In genomic region chr12:89525824-89526770, GRCh38 we compare ENCODE assay signal across 1 cellular context.
TF ChIP-seq lines count a peak whose summit lies in the region.

TSS of gene POC1B (minus strand) at chr12:89526047. CDS start at chr12:89525895, 152 bp downstream.

TF ChIP-seq in K562, 482 proteins besides CTCF, POLR2A, EP300 and RAD21 (continued from another document and continues in another):
- TF ChIP-seq HDAC1 (IDR thresholded peaks at IDR 0.05): peak in 1 of 2 experiments; percentile 61; a peak in 2 of 4 replicates
- peak; percentile 61 for TF ChIP-seq TBP (optimal IDR thresholded peaks at IDR 0.05; ENCODE audit: low read depth, low read length)
- TF ChIP-seq MXD1 (CRISPR knock-in tag; IDR thresholded peaks at IDR 0.05; ENCODE audit: borderline replicate concordance, poor library complexity, severe bottlenecking): no peak
- TF ChIP-seq KLF13 (tag; IDR thresholded peaks at IDR 0.05; ENCODE audit: borderline replicate concordance, low read depth): 0 out of 2 replicates have a peak, but pooled peaks have one; percentile 50
- peak; percentile 14; the same call in 1 of the 2 replicates for TF ChIP-seq DPF2 (IDR thresholded peaks at IDR 0.05)
- TF ChIP-seq XRCC4 (IDR thresholded peaks at IDR 0.05; ENCODE audit: extremely low read depth, insufficient read depth, insufficient read length): no peak
- no peak for TF ChIP-seq RHOXF2B (CRISPR knock-in tag; conservative IDR thresholded peaks at IDR 0.05)
- TF ChIP-seq ARID3A (IDR thresholded peaks at IDR 0.05; ENCODE audit: borderline replicate concordance, low read depth, low read length): peak; percentile 20; the same call in 1 of the 2 replicates
- no peak for TF ChIP-seq HNRNPUL1 (IDR thresholded peaks at IDR 0.05; ENCODE audit: low read length)
- TF ChIP-seq KAT8 (IDR thresholded peaks at IDR 0.05; ENCODE audit: low read depth): no peak
- TF ChIP-seq ZEB2 (IDR thresholded peaks at IDR 0.05): peak; percentile 90
- no peak for TF ChIP-seq ZNF318 (IDR thresholded peaks at IDR 0.05; ENCODE audit: borderline replicate concordance in 1 of 2, low read depth in 1 of 2)
- peak; percentile 77 for TF ChIP-seq SP1 (CRISPR knock-in tag; IDR thresholded peaks at IDR 0.05)
- TF ChIP-seq E2F5 (CRISPR knock-in tag; IDR thresholded peaks at IDR 0.05): no peak; the same call in 1 of the 2 replicates
- no peak for TF ChIP-seq NCOR1 (IDR thresholded peaks at IDR 0.05)
- TF ChIP-seq NFE2 (IDR thresholded peaks at IDR 0.05; ENCODE audit: low read depth): no peak
- peak; percentile 80; the same call in 1 of the 2 replicates for TF ChIP-seq RNF2 (IDR thresholded peaks at IDR 0.05)
- no peak for TF ChIP-seq GABPB2 (CRISPR knock-in tag; conservative IDR thresholded peaks at IDR 0.05)
- TF ChIP-seq BACH1 (tag; IDR thresholded peaks at IDR 0.05): no peak
- no peak for TF ChIP-seq CLOCK (CRISPR knock-in tag; IDR thresholded peaks at IDR 0.05; ENCODE audit: borderline replicate concordance)
- no peak; the same call in 1 of the 2 replicates for TF ChIP-seq IRF1 (CRISPR knock-in tag; IDR thresholded peaks at IDR 0.05; ENCODE audit: borderline replicate concordance)
- TF ChIP-seq BRCA1 (IDR thresholded peaks at IDR 0.05): no peak
- TF ChIP-seq BRCA1 (CRISPR knock-in tag; IDR thresholded peaks at IDR 0.05): no peak
- no peak for TF ChIP-seq NFATC3 (IDR thresholded peaks at IDR 0.05)
- TF ChIP-seq LARP7 (IDR thresholded peaks at IDR 0.05): no peak
- no peak for TF ChIP-seq ZC3H11A (IDR thresholded peaks at IDR 0.05; ENCODE audit: low read depth, low read length)
- TF ChIP-seq ELF4 (CRISPR knock-in tag; IDR thresholded peaks at IDR 0.05): no peak
- no peak for TF ChIP-seq ZNF316 (IDR thresholded peaks at IDR 0.05)
- TF ChIP-seq CTBP1 (IDR thresholded peaks at IDR 0.05; ENCODE audit: borderline replicate concordance): peak; percentile 82; the same call in 1 of the 2 replicates
- no peak for TF ChIP-seq GTF2A2 (tag; IDR thresholded peaks at IDR 0.05)
- TF ChIP-seq RERE (CRISPR knock-in tag; IDR thresholded peaks at IDR 0.05; ENCODE audit: borderline replicate concordance): no peak
- 0 out of 2 replicates have a peak, but pooled peaks have one; percentile 62 for TF ChIP-seq ZNF232 (CRISPR knock-in tag; IDR thresholded peaks at IDR 0.05)
- no peak for TF ChIP-seq ZFP30 (CRISPR knock-in tag; IDR thresholded peaks at IDR 0.05; ENCODE audit: borderline replicate concordance)
- no peak for TF ChIP-seq THAP7 (CRISPR knock-in tag; IDR thresholded peaks at IDR 0.05)
- no peak for TF ChIP-seq PPARD (CRISPR knock-in tag; IDR thresholded peaks at IDR 0.05)
- TF ChIP-seq ZNF561 (CRISPR knock-in tag; conservative IDR thresholded peaks at IDR 0.05): no peak
- no peak for TF ChIP-seq MYNN (IDR thresholded peaks at IDR 0.05)
- TF ChIP-seq MYNN (CRISPR knock-in tag; IDR thresholded peaks at IDR 0.05): no peak
- no peak for TF ChIP-seq POU5F1 (IDR thresholded peaks at IDR 0.05; ENCODE audit: borderline replicate concordance, low read depth, low read length, partially characterized antibody)
- peak; percentile 91 for TF ChIP-seq MAX (CRISPR knock-in tag; IDR thresholded peaks at IDR 0.05)
- TF ChIP-seq NCOA1 (IDR thresholded peaks at IDR 0.05; ENCODE audit: low read depth): peak; percentile 84
